Comparison of ENCODE assay signal across 31 cellular contexts in genomic region chr11:118846181-118846946, GRCh38. TPM values are rescaled to one million over a fixed set of nuclear protein-coding genes. Genes with fewer than 3 reads are reported as not detected.
A peak's percentile ranks its signal among the peaks of the same experiment; 100 is the strongest.
DNase-seq lines count a peak whose midpoint lies in the region; ATAC-seq and TF ChIP-seq lines count a peak whose summit lies in the region.
"Had no signal": no experiment of that assay in that cellular context is flagged by ENCODE, and none has a peak within 500 bp of the region (broad histone marks: within the 10 kb centered on the region; RNA-seq: fewer than 3 reads in every experiment).

No MANE protein-coding gene starts in this region.

- H3K23ac ChIP-seq in H9 (ENCODE audit: insufficient read length, low read depth, low read length), result no peak overlapping the region

- H3K79me2 ChIP-seq in H9 (ENCODE audit: insufficient read depth, low read length) (no peaks in the 10 kb centered on the region), neural progenitor cell (ENCODE audit: low read depth) (no peaks in the 10 kb centered on the region)

- H2BK20ac ChIP-seq in H9 (ENCODE audit: low read depth, low read length, poor library complexity, severe bottlenecking), result no peak overlapping the region

- H2BK120ac ChIP-seq in H9 (ENCODE audit: low read depth, low read length, poor library complexity, severe bottlenecking), result no peak overlapping the region

- H3K4me3 Mint-ChIP-seq in H9 (peak overlapping the region in 1 of 2 experiments; percentile 32; a peak in 1 of 5 replicates), neural progenitor cell (no peak overlapping the region)
- H3K4me3 Mint-ChIP-seq: activated naive CD4-positive, alpha-beta T cell treated with anti-CD3 and anti-CD28 coated beads, Interleukin-2, amount 50 U/mL, for 24 hours; dendritic cell treated with granulocyte-macrophage colony-stimulating factor and Interleukin-4, amounts not matched to agents 40 ng/mL and 50 ng/mL, for 4 days; immature natural killer cell; mesothelial cell of epicardium; stimulated activated naive B cell treated with anti-CD40 and anti-IgM and Interleukin-4, amounts not matched to agents 10 μg/mL and 1 μg/mL and 100 μg/mL, for 72 hours; T-helper 1 cell treated with Interleukin-12 subunit alpha and Interleukin-12 subunit beta and Interleukin-4 antibody, amounts not matched to agents 30 μg/mL and 1 μg/mL, for 36 hours had no signal

- H3K9me3 Mint-ChIP-seq in H9, result no peaks in the 10 kb centered on the region
- no peaks in the 10 kb centered on the region for H3K9me3 Mint-ChIP-seq in neural progenitor cell
- H3K9me3 Mint-ChIP-seq: activated naive CD4-positive, alpha-beta T cell treated with anti-CD3 and anti-CD28 coated beads, Interleukin-2, amount 50 U/mL, for 24 hours; dendritic cell treated with granulocyte-macrophage colony-stimulating factor and Interleukin-4, amounts not matched to agents 40 ng/mL and 50 ng/mL, for 4 days; HFFc6; immature natural killer cell; mesothelial cell of epicardium; natural killer cell treated with Interleukin-12 subunit alpha and Interleukin-12 subunit beta and Interleukin-15 and Interleukin-18, amount 100 ng/mL, for 72 hours; stimulated activated naive B cell treated with anti-CD40 and anti-IgM and Interleukin-4, amounts not matched to agents 10 μg/mL and 1 μg/mL and 100 μg/mL, for 72 hours; T-helper 1 cell treated with Interleukin-12 subunit alpha and Interleukin-12 subunit beta and Interleukin-4 antibody, amounts not matched to agents 30 μg/mL and 1 μg/mL, for 36 hours had no signal

- H3K27ac Mint-ChIP-seq in H9, result peak overlapping the region in 2 of 3 experiments; percentile 7 to 21; a peak in 3 of 7 replicates
- no peak overlapping the region for H3K27ac Mint-ChIP-seq in neural progenitor cell
- H3K27ac Mint-ChIP-seq: activated naive CD4-positive, alpha-beta T cell treated with anti-CD3 and anti-CD28 coated beads, Interleukin-2, amount 50 U/mL, for 24 hours; dendritic cell treated with granulocyte-macrophage colony-stimulating factor and Interleukin-4, amounts not matched to agents 40 ng/mL and 50 ng/mL, for 4 days; mesothelial cell of epicardium had no signal

- H3K27ac ChIP-seq in H9 (ENCODE audit: insufficient read length, low read depth, low read length) (no peak overlapping the region), RWPE2 (ENCODE audit: poor library complexity, severe bottlenecking) (peak overlapping the region; percentile 94), foreskin keratinocyte (peak overlapping the region; percentile 29), neural progenitor cell (no peak overlapping the region)
- H3K27ac ChIP-seq: C4-2B, heart left ventricle, KMS-11, left lung, pancreas, right atrium auricular region, uterus had no signal

- H3K4me2 ChIP-seq in H9 (ENCODE audit: insufficient read depth, insufficient read length, low read length) (no peak overlapping the region), neural progenitor cell (no peak overlapping the region)
- H3K4me2 ChIP-seq: KMS-11 had no signal

- H4K8ac ChIP-seq in H9 (replicated peaks; ENCODE audit: insufficient read length, low read depth, low read length), result no peak overlapping the region

- no peak overlapping the region for H3K56ac ChIP-seq in H9 (ENCODE audit: insufficient read length, low read depth, low read length)

- TF ChIP-seq CTCF in H9 (conservative IDR thresholded peaks at IDR 0.05) (no peak), RWPE2 (IDR thresholded peaks at IDR 0.05; ENCODE audit: poor library complexity, severe bottlenecking) (no peak), foreskin keratinocyte (conservative IDR thresholded peaks at IDR 0.05) (no peak), neural progenitor cell (IDR thresholded peaks at IDR 0.05) (no peak)

- H3K23me2 ChIP-seq in H9 (ENCODE audit: insufficient read length, low read depth, low read length, poor library complexity, severe bottlenecking), result no peaks in the 10 kb centered on the region

- no peak overlapping the region for H3K18ac ChIP-seq in H9 (ENCODE audit: insufficient read length, low read depth, low read length)

- no peak overlapping the region for H2BK15ac ChIP-seq in H9 (ENCODE audit: low read depth, low read length)

- H4K91ac ChIP-seq in H9 (ENCODE audit: insufficient read length, low read depth, low read length), result no peak overlapping the region

- H3K4ac ChIP-seq in H9 (ENCODE audit: low read depth, low read length), result no peak overlapping the region

- DNase-seq in H9 (peak; percentile 70), RWPE2 (ENCODE audit: low spot score) (no peak), foreskin keratinocyte (no peak), neural progenitor cell (ENCODE audit: low spot score) (peak; percentile 28), GM19240 (ENCODE audit: insufficient read length, low spot score) (no peak)
- no peak for DNase-seq in effector CD4-positive, alpha-beta T cell
- DNase-seq: aorta; heart left ventricle; HFFc6; immature natural killer cell; left lung; NCI-H146; pancreas; stimulated activated CD4-positive, alpha-beta T cell treated with anti-CD3 and anti-CD28 coated beads, Interleukin-4, amount 100 ng/mL, for 1 hour; stimulated activated naive B cell treated with anti-CD40 and anti-IgM and Interleukin-4, amounts not matched to agents 10 μg/mL and 1 μg/mL and 100 μg/mL, for 72 hours; uterus had no signal

- no peak overlapping the region for H2BK5ac ChIP-seq in H9 (ENCODE audit: insufficient read length, low read length)

- no peaks in the 10 kb centered on the region for H3F3A ChIP-seq in neural progenitor cell (ENCODE audit: low read depth)

- H3K4me3 ChIP-seq in RWPE2 (ENCODE audit: severe bottlenecking) (no peak overlapping the region), neural progenitor cell (no peak overlapping the region)
- H3K4me3 ChIP-seq: heart left ventricle, left lung, pancreas, right atrium auricular region, uterus had no signal

- H3K27me3 ChIP-seq in H9 (ENCODE audit: insufficient read depth, low read length), result no peaks in the 10 kb centered on the region
- no peaks in the 10 kb centered on the region for H3K27me3 ChIP-seq in RWPE2 (ENCODE audit: insufficient read depth, poor library complexity, severe bottlenecking)
- H3K27me3 ChIP-seq in foreskin keratinocyte, result no peaks in the 10 kb centered on the region
- H3K27me3 ChIP-seq in neural progenitor cell, result no peaks in the 10 kb centered on the region
- H3K27me3 ChIP-seq: heart left ventricle, left lung, pancreas, right atrium auricular region, uterus had no signal

- peaks cover 13 to 17% of the 10 kb centered on the region in 2 experiments for H3K4me1 Mint-ChIP-seq in H9
- peaks cover 10% of the 10 kb centered on the region for H3K4me1 Mint-ChIP-seq in neural progenitor cell

- no peak overlapping the region for H2AK5ac ChIP-seq in H9 (ENCODE audit: insufficient read length, low read length)

- H3K27me3 Mint-ChIP-seq in H9 (ENCODE audit: low read depth), result no peaks in the 10 kb centered on the region
- H3K27me3 Mint-ChIP-seq in neural progenitor cell (ENCODE audit: insufficient read depth, low read depth), result peaks cover 6% of the 10 kb centered on the region
- H3K27me3 Mint-ChIP-seq: activated naive CD4-positive, alpha-beta T cell treated with anti-CD3 and anti-CD28 coated beads, Interleukin-2, amount 50 U/mL, for 24 hours; natural killer cell treated with Interleukin-12 subunit alpha and Interleukin-12 subunit beta and Interleukin-15 and Interleukin-18, amount 100 ng/mL, for 72 hours; stimulated activated naive B cell treated with anti-CD40 and anti-IgM and Interleukin-4, amounts not matched to agents 10 μg/mL and 1 μg/mL and 100 μg/mL, for 72 hours had no signal

- whole genome bisulfite sequencing in H9 (ENCODE audit: extremely low coverage, insufficient read length, low lambda C conversion rate), result no CpG with 5 or more reads among the region's 3 CpGs

- H2AFZ ChIP-seq in H9 (ENCODE audit: low read length), result no peak overlapping the region
- H2AFZ ChIP-seq in neural progenitor cell (replicated peaks), result no peak overlapping the region

- H3K4me1 ChIP-seq in H9 (ENCODE audit: insufficient read depth, low read length), result peaks cover 4% of the 10 kb centered on the region; the same call in 1 of the 2 replicates
- peaks cover 31% of the 10 kb centered on the region for H3K4me1 ChIP-seq in RWPE2 (ENCODE audit: insufficient read depth, poor library complexity, severe bottlenecking)
- peaks cover 18% of the 10 kb centered on the region for H3K4me1 ChIP-seq in foreskin keratinocyte
- peaks cover 6% of the 10 kb centered on the region for H3K4me1 ChIP-seq in neural progenitor cell
- H3K4me1 ChIP-seq: left lung, right atrium auricular region, uterus had no signal

- H3K79me1 ChIP-seq in H9 (ENCODE audit: insufficient read depth, low read depth, low read length, poor library complexity, severe bottlenecking), result no peaks in the 10 kb centered on the region

- no peaks in the 10 kb centered on the region for H3K9me3 ChIP-seq in H9 (ENCODE audit: control insufficient read depth, low read depth, low read length)
- no peaks in the 10 kb centered on the region for H3K9me3 ChIP-seq in RWPE2 (ENCODE audit: severe bottlenecking)
- H3K9me3 ChIP-seq in neural progenitor cell (ENCODE audit: low read depth), result no peaks in the 10 kb centered on the region
- H3K9me3 ChIP-seq: heart left ventricle, left lung, pancreas, right atrium auricular region, uterus had no signal

- H3K36me3 Mint-ChIP-seq in H9 (ENCODE audit: insufficient read depth in 1 of 3, low read depth in 3 of 3), result no peaks in the 10 kb centered on the region
- H3K36me3 Mint-ChIP-seq in neural progenitor cell, result no peaks in the 10 kb centered on the region
- H3K36me3 Mint-ChIP-seq: activated naive CD4-positive, alpha-beta T cell treated with anti-CD3 and anti-CD28 coated beads, Interleukin-2, amount 50 U/mL, for 24 hours; immature natural killer cell; mesothelial cell of epicardium; natural killer cell treated with Interleukin-12 subunit alpha and Interleukin-12 subunit beta and Interleukin-15 and Interleukin-18, amount 100 ng/mL, for 72 hours; stimulated activated naive B cell treated with anti-CD40 and anti-IgM and Interleukin-4, amounts not matched to agents 10 μg/mL and 1 μg/mL and 100 μg/mL, for 72 hours had no signal

- H3K36me3 ChIP-seq in RWPE2 (ENCODE audit: low read depth), result no peaks in the 10 kb centered on the region
- H3K36me3 ChIP-seq in neural progenitor cell, result no peaks in the 10 kb centered on the region
- H3K36me3 ChIP-seq: heart left ventricle, left lung, pancreas, right atrium auricular region, uterus had no signal

- no peak; the same call in 2 of the 3 replicates for ATAC-seq in RWPE2 (ENCODE audit: low read depth)
- ATAC-seq in foreskin keratinocyte, result no peak
- ATAC-seq in HG03354 (IDR thresholded peaks at IDR 0.05; ENCODE audit: poor library complexity, severe bottlenecking, unreplicated experiment), result no peak
- ATAC-seq: heart left ventricle, left lung, pancreas had no signal

- no peak overlapping the region for H3T11ph ChIP-seq in H9 (ENCODE audit: low read length)

- no peaks in the 10 kb centered on the region for H4K20me1 ChIP-seq in H9 (ENCODE audit: control insufficient read depth, insufficient read depth, insufficient read length)
- H4K20me1 ChIP-seq in neural progenitor cell (ENCODE audit: low read depth), result no peaks in the 10 kb centered on the region

- no peak overlapping the region for H2BK12ac ChIP-seq in H9 (ENCODE audit: insufficient read length, low read depth, low read length)

- no peak overlapping the region for H3K14ac ChIP-seq in H9 (ENCODE audit: insufficient read depth, low read length)

- H4K5ac ChIP-seq in H9 (ENCODE audit: insufficient read length, low read depth, low read length), result no peak overlapping the region

- H3K9ac ChIP-seq in H9 (ENCODE audit: extremely low read depth, insufficient read length, low read length), result no peak overlapping the region
- H3K9ac ChIP-seq in neural progenitor cell, result no peak overlapping the region
- H3K9ac ChIP-seq: KMS-11 had no signal

RNA-seq across cellular contexts. Expression of gene CXCR5, which starts 37.3 kb away (rescaled TPM):
- total RNA-seq in H9 (2021), result 0.07 and 0.11 TPM in 2 replicates
- not detected in 2 replicates for total RNA-seq in foreskin keratinocyte
- polyA plus RNA-seq in foreskin keratinocyte, result 0.01 TPM in 1 of 2 replicates, not detected in the other
- not detected in 2 replicates for total RNA-seq in neural progenitor cell (ENCODE audit: low replicate concordance)
- total RNA-seq: cardiac septum, endothelial cell of umbilical vein, HT1080, mesothelial cell of epicardium, SK-MEL-5, temporal lobe had no signal
- polyA plus RNA-seq: AG04450, endothelial cell of umbilical vein had no signal

RNA-seq across cellular contexts. Expression of gene DDX6, which starts 55.4 kb away (rescaled TPM):
- total RNA-seq in H9 (2021), result 221 and 222 TPM in 2 replicates
- 105 and 109 TPM in 2 replicates for total RNA-seq in foreskin keratinocyte
- 17.3 and 19.2 TPM in 2 replicates for polyA plus RNA-seq in foreskin keratinocyte
- 191 and 332 TPM in 2 replicates for total RNA-seq in neural progenitor cell (ENCODE audit: low replicate concordance)

Comparison
In these comparisons a context has a peak if more than half of its experiments do, and no peak if none do; other contexts are left out.
1. DNase-seq: peak in H9 (single experiment) and neural progenitor cell (single experiment); none in RWPE2 (single experiment), foreskin keratinocyte (0 of 2), GM19240 (single experiment) and effector CD4-positive, alpha-beta T cell (single experiment).
2. H3K27ac ChIP-seq: peak in RWPE2 (single experiment) and foreskin keratinocyte (single experiment); none in H9 (single experiment) and neural progenitor cell (single experiment).